In genomic region chr11:111917788-111918187, GRCh38 we compare ENCODE assay signal across 1 cellular context.
TF ChIP-seq lines count a peak whose summit lies in the region.

No MANE protein-coding gene starts in this region.

TF ChIP-seq in HCT116, 20 proteins besides CTCF, POLR2A, EP300 and RAD21 (continued from another document):
- TF ChIP-seq ZBTB33 (IDR thresholded peaks at IDR 0.05; ENCODE audit: extremely low read depth, insufficient replicate concordance, low read length), result no peak
- TF ChIP-seq SP1 (IDR thresholded peaks at IDR 0.05; ENCODE audit: low read depth), result no peak
- TF ChIP-seq SIN3A (IDR thresholded peaks at IDR 0.05; ENCODE audit: low read depth), result no peak
- no peak for TF ChIP-seq SRF (IDR thresholded peaks at IDR 0.05; ENCODE audit: low read depth)
- TF ChIP-seq EZH2 (IDR thresholded peaks at IDR 0.05), result no peak
- TF ChIP-seq ZFX (IDR thresholded peaks at IDR 0.05), result no peak
- no peak for TF ChIP-seq EGR1 (IDR thresholded peaks at IDR 0.05; ENCODE audit: low read depth)
- no peak for TF ChIP-seq EZH2phosphoT487 (IDR thresholded peaks at IDR 0.05; ENCODE audit: borderline replicate concordance)
